In genomic region chrX:44312421-44312820, GRCh38 we compare ENCODE assay signal across 1 cellular context.
TF ChIP-seq lines count a peak whose summit lies in the region.

No MANE protein-coding gene starts in this region.

TF ChIP-seq in K562, 482 proteins besides CTCF, POLR2A, EP300 and RAD21 (continued from another document):
- peak; percentile 56 for TF ChIP-seq TEAD4 (IDR thresholded peaks at IDR 0.05; ENCODE audit: low read length)
- no peak for TF ChIP-seq TEAD4 (CRISPR knock-in tag; IDR thresholded peaks at IDR 0.05; ENCODE audit: borderline replicate concordance)
- TF ChIP-seq TOE1 (IDR thresholded peaks at IDR 0.05; ENCODE audit: borderline replicate concordance): peak; percentile 58; the same call in 1 of the 2 replicates
- TF ChIP-seq TOE1 (CRISPR knock-in tag; IDR thresholded peaks at IDR 0.05; ENCODE audit: borderline replicate concordance, low read depth): no peak
